Comparison of ENCODE assay signal across 27 cellular contexts in genomic region chr1:77744576-77744975, GRCh38. TPM values are rescaled to one million over a fixed set of nuclear protein-coding genes. Genes with fewer than 3 reads are reported as not detected.
A peak's percentile ranks its signal among the peaks of the same experiment; 100 is the strongest.
DNase-seq lines count a peak whose midpoint lies in the region; ATAC-seq and TF ChIP-seq lines count a peak whose summit lies in the region.
"Had no signal": no experiment of that assay in that cellular context is flagged by ENCODE, and none has a peak within 500 bp of the region (broad histone marks: within the 10 kb centered on the region; RNA-seq: fewer than 3 reads in every experiment).

No MANE protein-coding gene starts in this region.

- no peak overlapping the region for H2AK5ac ChIP-seq in trophoblast cell (ENCODE audit: low read length)

- H3K4me3 Mint-ChIP-seq in MCF 10A (ENCODE audit: unreplicated experiment): no peak overlapping the region
- H3K4me3 Mint-ChIP-seq in endodermal cell: no peak overlapping the region
- no peak overlapping the region for H3K4me3 Mint-ChIP-seq in naive thymus-derived CD8-positive, alpha-beta T cell
- no peak overlapping the region for H3K4me3 Mint-ChIP-seq in immature natural killer cell
- H3K4me3 Mint-ChIP-seq: activated naive CD4-positive, alpha-beta T cell treated with anti-CD3 and anti-CD28 coated beads, Interleukin-2, amount 10 ng/mL, durations not matched to agents 7 days and 5 days; mesothelial cell of epicardium; naive B cell had no signal

- H3K79me2 ChIP-seq in mammary epithelial cell (ENCODE audit: insufficient read depth, low read length) (peaks cover 59% of the 10 kb centered on the region), OCI-LY7 (ENCODE audit: insufficient read depth, low read depth, low read length) (peaks cover 55% of the 10 kb centered on the region), trophoblast cell (ENCODE audit: control insufficient read depth, insufficient read depth, low read length, poor library complexity) (no peaks in the 10 kb centered on the region)

- H4K20me1 ChIP-seq in mammary epithelial cell (ENCODE audit: insufficient read depth, low read length): no peaks in the 10 kb centered on the region
- H4K20me1 ChIP-seq in OCI-LY7 (ENCODE audit: insufficient read depth, low read length): no peaks in the 10 kb centered on the region

- H4K8ac ChIP-seq in trophoblast cell (ENCODE audit: low read depth, low read length): no peak overlapping the region

- no peaks in the 10 kb centered on the region for H3K9me3 ChIP-seq in mammary epithelial cell (replicated peaks; ENCODE audit: insufficient read depth, low read length)
- H3K9me3 ChIP-seq in OCI-LY7 (ENCODE audit: low read length): no peaks in the 10 kb centered on the region
- no peaks in the 10 kb centered on the region for H3K9me3 ChIP-seq in endodermal cell (ENCODE audit: control insufficient read depth, low read length)
- H3K9me3 ChIP-seq in trophoblast cell (ENCODE audit: insufficient read depth, low read depth, low read length): no peaks in the 10 kb centered on the region
- H3K9me3 ChIP-seq: heart right ventricle, stomach, tibial artery had no signal

- H3K27ac Mint-ChIP-seq in MCF 10A (ENCODE audit: low read depth, unreplicated experiment) (peak overlapping the region; percentile 57), endodermal cell (peak overlapping the region; percentile 36), immature natural killer cell (no peak overlapping the region)
- H3K27ac Mint-ChIP-seq in naive thymus-derived CD8-positive, alpha-beta T cell: peak overlapping the region in 2 of 10 donors; percentile 27 to 74
- H3K27ac Mint-ChIP-seq: activated naive CD4-positive, alpha-beta T cell treated with anti-CD3 and anti-CD28 coated beads, Interleukin-2, amount 10 ng/mL, durations not matched to agents 7 days and 5 days; mesothelial cell of epicardium had no signal

- DNase-seq in MCF 10A (ENCODE audit: unreplicated experiment) (peak; percentile 48), mammary epithelial cell (no peak), OCI-LY7 (ENCODE audit: low spot score) (no peak), endodermal cell (peak; percentile 52), trophoblast cell (peak; percentile 32 to 61), T-helper 1 cell (no peak), immature natural killer cell (no peak)
- DNase-seq in naive thymus-derived CD8-positive, alpha-beta T cell: no peak
- DNase-seq: activated CD4-positive, alpha-beta T cell treated with anti-CD3 and anti-CD28 coated beads for 48 hours; activated naive CD4-positive, alpha-beta T cell treated with anti-CD3 and anti-CD28 coated beads, Interleukin-2, amount 10 ng/mL, durations not matched to agents 7 days and 5 days; amygdala; DMS53; effector memory CD4-positive, alpha-beta T cell; foreskin melanocyte; GDM1; heart right ventricle; KBM-7; naive B cell; NCI-H1417 treated with DMSO at 0.1 percent for 48 hours; NCI-H2107; NCI-H446; OCI-M1; stomach; tibial artery had no signal

- no peaks in the 10 kb centered on the region for H3K4me1 ChIP-seq in mammary epithelial cell (ENCODE audit: insufficient read depth, low read length)
- H3K4me1 ChIP-seq in OCI-LY7 (ENCODE audit: insufficient read depth, low read length, poor library complexity, severe bottlenecking): no peaks in the 10 kb centered on the region
- no peaks in the 10 kb centered on the region for H3K4me1 ChIP-seq in endodermal cell (ENCODE audit: control insufficient read depth, insufficient read depth, low read length)
- H3K4me1 ChIP-seq in trophoblast cell (ENCODE audit: control insufficient read depth in 1 of 2, insufficient read depth in 2 of 2, low read length in 2 of 2): peaks cover 0 to 2% of the 10 kb centered on the region in 2 experiments

- in situ Hi-C loops in mammary epithelial cell (cut with MboI; ENCODE audit: low sequenced_read_pairs in 2 of 2): no loop called here

- no peak overlapping the region for H3K23ac ChIP-seq in trophoblast cell (ENCODE audit: low read length)

- H2AFZ ChIP-seq in mammary epithelial cell (ENCODE audit: low read depth, low read length) (no peak overlapping the region), OCI-LY7 (ENCODE audit: low read length) (no peak overlapping the region), trophoblast cell (ENCODE audit: insufficient read depth, low read length, poor library complexity) (no peak overlapping the region)

- no peak overlapping the region for H3K4me2 ChIP-seq in mammary epithelial cell (ENCODE audit: insufficient read depth, low read depth, low read length)
- H3K4me2 ChIP-seq in OCI-LY7 (ENCODE audit: low read length): no peak overlapping the region
- no peak overlapping the region for H3K4me2 ChIP-seq in trophoblast cell (ENCODE audit: low read length)

- H3K27ac ChIP-seq in mammary epithelial cell (ENCODE audit: insufficient read depth, low read depth, low read length) (no peak overlapping the region), OCI-LY7 (ENCODE audit: low read depth, low read length, poor library complexity, severe bottlenecking) (no peak overlapping the region), endodermal cell (ENCODE audit: low read depth, low read length) (no peak overlapping the region), trophoblast cell (ENCODE audit: low read depth, low read length) (no peak overlapping the region)
- H3K27ac ChIP-seq: coronary artery, heart right ventricle, stomach, tibial artery had no signal

- 88% methylated on average over 7 of the region's 7 CpGs for WGBS in mammary epithelial cell (ENCODE audit: low coverage, missing lambda C conversion rate)
- 91% methylated on average over 7 of the region's 7 CpGs for WGBS in endodermal cell (ENCODE audit: insufficient coverage in 1 of 2, insufficient read length in 1 of 2), 2 experiments
- no CpG with 5 or more reads among the region's 7 CpGs for WGBS in trophoblast cell (ENCODE audit: extremely low coverage, insufficient coverage, insufficient read length)

- H3K36me3 Mint-ChIP-seq in MCF 10A (ENCODE audit: insufficient read depth, unreplicated experiment): peaks cover 24% of the 10 kb centered on the region
- H3K36me3 Mint-ChIP-seq in endodermal cell (ENCODE audit: low read depth): peaks cover 20% of the 10 kb centered on the region
- peaks cover 0 to 35% (median 0%) of the 10 kb centered on the region in 3 donors for H3K36me3 Mint-ChIP-seq in naive thymus-derived CD8-positive, alpha-beta T cell
- H3K36me3 Mint-ChIP-seq in immature natural killer cell: peaks cover 0 to 5% (median 3%) of the 10 kb centered on the region in 3 donors

- H2BK12ac ChIP-seq in trophoblast cell (ENCODE audit: low read length): no peak overlapping the region

- H3K4me3 ChIP-seq in mammary epithelial cell (replicated peaks in 1 of 3; ENCODE audit: insufficient read depth in 1 of 3, low read depth in 2 of 3, low read length in 3 of 3): no peak overlapping the region
- H3K4me3 ChIP-seq in OCI-LY7 (ENCODE audit: low read depth, low read length, poor library complexity, severe bottlenecking): no peak overlapping the region
- no peak overlapping the region for H3K4me3 ChIP-seq in endodermal cell (ENCODE audit: low read length)
- no peak overlapping the region for H3K4me3 ChIP-seq in trophoblast cell (ENCODE audit: low read depth, low read length)
- H3K4me3 ChIP-seq: coronary artery, heart right ventricle, stomach, tibial artery had no signal

- intact Hi-C loops in MCF 10A (cut with micrococcal nuclease) (loop anchor here (1.0 kb wide), 1 partner anchor 35 kb away; the partner anchor contains the start of gene MIGA1), mammary epithelial cell (cut with micrococcal nuclease) (loop anchor here (1.0 to 10.0 kb wide), 2 partner anchors 156 to 370 kb away; no protein-coding TSS in a partner anchor), OCI-LY7 (cut with micrococcal nuclease; ENCODE audit: unreplicated experiment) (no loop called here)

- H3K9me3 Mint-ChIP-seq in MCF 10A (ENCODE audit: unreplicated experiment) (no peaks in the 10 kb centered on the region), endodermal cell (no peaks in the 10 kb centered on the region), immature natural killer cell (no peaks in the 10 kb centered on the region)
- no peaks in the 10 kb centered on the region for H3K9me3 Mint-ChIP-seq in naive thymus-derived CD8-positive, alpha-beta T cell
- H3K9me3 Mint-ChIP-seq: activated naive CD4-positive, alpha-beta T cell treated with anti-CD3 and anti-CD28 coated beads, Interleukin-2, amount 10 ng/mL, durations not matched to agents 7 days and 5 days; naive B cell had no signal

- no peak for TF ChIP-seq CTCF in MCF 10A (IDR thresholded peaks at IDR 0.05; ENCODE audit: unreplicated experiment)
- TF ChIP-seq CTCF in mammary epithelial cell (conservative IDR thresholded peaks at IDR 0.05 in 1 of 2, IDR thresholded peaks at IDR 0.05 in 1 of 2; ENCODE audit: extremely low read depth in 1 of 2, insufficient read depth in 1 of 2, low read depth in 1 of 2, low read length in 2 of 2): peak in 1 of 2 donors; percentile 20
- TF ChIP-seq CTCF in OCI-LY7 (conservative IDR thresholded peaks at IDR 0.05; ENCODE audit: low read length): 0 out of 2 replicates have a peak, but pooled peaks have one; percentile 20
- no peak for TF ChIP-seq CTCF in endodermal cell (conservative IDR thresholded peaks at IDR 0.05)

- no TSS peak for BruUV-seq in MCF 10A (replicated peaks; lab: Mats Ljungman, UMichigan)
- BruUV-seq in mammary epithelial cell (replicated peaks; lab: Mats Ljungman, UMichigan): no TSS peak
- BruUV-seq in OCI-LY7 (replicated peaks; lab: Mats Ljungman, UMichigan): no TSS peak

- peak overlapping the region; percentile 6 for H3K4ac ChIP-seq in trophoblast cell (ENCODE audit: low read depth, low read length)

- H4K91ac ChIP-seq in trophoblast cell (ENCODE audit: low read depth, low read length): no peak overlapping the region

- H3K9me2 ChIP-seq in OCI-LY7 (ENCODE audit: insufficient read depth, low read length): no peaks in the 10 kb centered on the region

- H3K14ac ChIP-seq in trophoblast cell (ENCODE audit: low read length): no peak overlapping the region

- H3K4me1 Mint-ChIP-seq in MCF 10A (ENCODE audit: insufficient read depth, unreplicated experiment) (peaks cover 24% of the 10 kb centered on the region), endodermal cell (peaks cover 5% of the 10 kb centered on the region), immature natural killer cell (peaks cover 46 to 75% of the 10 kb centered on the region in 2 donors)
- peaks cover 27 to 67% (median 62%) of the 10 kb centered on the region in 4 donors for H3K4me1 Mint-ChIP-seq in naive thymus-derived CD8-positive, alpha-beta T cell
- H3K4me1 Mint-ChIP-seq: mesothelial cell of epicardium had no signal

- no peak for ATAC-seq in naive thymus-derived CD8-positive, alpha-beta T cell
- ATAC-seq: esophagus mucosa had no signal

- H3K18ac ChIP-seq in trophoblast cell (ENCODE audit: low read length): no peak overlapping the region

- no peak overlapping the region for H4K12ac ChIP-seq in trophoblast cell (ENCODE audit: low read depth, low read length)

- CTCF ChIA-PET in MCF 10A (lab: Yijun Ruan, JAX) (interaction anchor here (0.6 to 1.8 kb wide), 10 partner anchors 13 to 856 kb away, joined by 3 to 7 read pairs (median 4); no protein-coding TSS in a partner anchor), mammary epithelial cell (lab: Charles Lee; ENCODE audit: low non-redundant PET) (no interaction called here), OCI-LY7 (lab: Charles Lee; ENCODE audit: unreplicated experiment) (no interaction called here)

- no peaks in the 10 kb centered on the region for H3K27me3 ChIP-seq in mammary epithelial cell (ENCODE audit: insufficient read depth, low read length)
- no peaks in the 10 kb centered on the region for H3K27me3 ChIP-seq in endodermal cell (ENCODE audit: control insufficient read depth, insufficient read depth, low read length, poor library complexity, severe bottlenecking)
- H3K27me3 ChIP-seq in trophoblast cell (ENCODE audit: insufficient read depth, low read length): no peaks in the 10 kb centered on the region
- H3K27me3 ChIP-seq: heart right ventricle, stomach, tibial artery had no signal

- H3K27me3 Mint-ChIP-seq in MCF 10A (ENCODE audit: insufficient read depth, unreplicated experiment): no peaks in the 10 kb centered on the region
- H3K27me3 Mint-ChIP-seq in endodermal cell (ENCODE audit: insufficient read depth): no peaks in the 10 kb centered on the region
- H3K27me3 Mint-ChIP-seq in naive thymus-derived CD8-positive, alpha-beta T cell: no peaks in the 10 kb centered on the region
- peaks cover 0 to 2% (median 0%) of the 10 kb centered on the region in 3 donors for H3K27me3 Mint-ChIP-seq in immature natural killer cell (ENCODE audit: low read depth in 3 of 3)
- H3K27me3 Mint-ChIP-seq: activated naive CD4-positive, alpha-beta T cell treated with anti-CD3 and anti-CD28 coated beads, Interleukin-2, amount 10 ng/mL, durations not matched to agents 7 days and 5 days; naive B cell had no signal

- H3K79me1 ChIP-seq in trophoblast cell (ENCODE audit: low read length): no peaks in the 10 kb centered on the region

- H2BK5ac ChIP-seq in trophoblast cell (ENCODE audit: low read depth, low read length, poor library complexity): no peak overlapping the region

- H3K36me3 ChIP-seq in mammary epithelial cell (ENCODE audit: insufficient read depth, low read length) (peaks cover 7% of the 10 kb centered on the region), OCI-LY7 (ENCODE audit: insufficient read depth, low read length) (peaks cover 19% of the 10 kb centered on the region), endodermal cell (ENCODE audit: control insufficient read depth, insufficient read depth, low read length) (peaks cover 16% of the 10 kb centered on the region), trophoblast cell (ENCODE audit: control insufficient read depth in 1 of 2, insufficient read depth in 2 of 2, low read length in 2 of 2) (peaks cover 0 to 2% of the 10 kb centered on the region in 2 experiments)

- POLR2A ChIA-PET in MCF 10A (lab: Yijun Ruan, JAX) (interaction anchor here (0.6 to 1.6 kb wide), 5 partner anchors 9 to 234 kb away, joined by 3 to 7 read pairs (median 4); partner anchors contain the start of gene FUBP1), OCI-LY7 (lab: Charles Lee) (interaction anchor here (0.8 to 2.5 kb wide), 2 partner anchors 12 to 30 kb away, joined by 3 to 9 read pairs; no protein-coding TSS in a partner anchor)
- POLR2A ChIA-PET in naive thymus-derived CD8-positive, alpha-beta T cell (lab: Charles Lee): interaction anchor here (0.6 to 1.2 kb wide), 2 partner anchors 12 to 28 kb away, joined by 3 to 4 read pairs; no protein-coding TSS in a partner anchor

- no peak overlapping the region for H3K9ac ChIP-seq in mammary epithelial cell (ENCODE audit: insufficient read depth, low read length)
- no peak overlapping the region for H3K9ac ChIP-seq in endodermal cell (ENCODE audit: extremely low read depth, low read length, poor library complexity, severe bottlenecking)
- H3K9ac ChIP-seq in trophoblast cell (ENCODE audit: low read length): no peak overlapping the region

- no peak overlapping the region for H2BK120ac ChIP-seq in trophoblast cell (ENCODE audit: insufficient read depth, low read length, poor library complexity)

- dilution Hi-C loops in mammary epithelial cell (cut with HindIII; ENCODE audit: low sequenced_read_pairs): no loop called here

RNA-seq across cellular contexts. Expression of gene USP33, which starts 15.1 kb away (rescaled TPM):
- total RNA-seq in MCF 10A (2022) (39.7 and 45.1 TPM in 2 replicates), mammary epithelial cell (10 to 100 TPM; 41.0 to 55.8 TPM), OCI-LY7 (2022) (66.7 and 67.0 TPM in 2 replicates), endodermal cell (10 to 100 TPM; 61.8 to 67.6 TPM)
- polyA plus RNA-seq in mammary epithelial cell (19.3 TPM), immature natural killer cell (10 to 100 TPM; 33.1 to 45.0 (median 33.8) TPM)
- 22.2 TPM for polyA minus RNA-seq in mammary epithelial cell
- total RNA-seq in OCI-LY7 (2014; rRNA removed; shearing (Covaris generic)): 44.1 and 47.8 TPM in 2 replicates
- 56.3 TPM for polyA plus RNA-seq in endodermal cell (2013, experiment 1 of 2)
- polyA plus RNA-seq in endodermal cell (2013, experiment 2 of 2): 58.0 TPM
- 31.2 and 32.0 TPM in 2 replicates for polyA plus RNA-seq in trophoblast cell (2013)
- total RNA-seq in naive thymus-derived CD8-positive, alpha-beta T cell: 100 to 1,000 TPM; 103 to 104 TPM
- 10 to 100 TPM; 35.3 to 37.6 (median 35.8) TPM for polyA plus RNA-seq in naive thymus-derived CD8-positive, alpha-beta T cell

RNA-seq across cellular contexts. Expression of gene MIGA1, which starts 34.9 kb away (rescaled TPM):
- total RNA-seq in MCF 10A (2022) (13.2 and 19.9 TPM in 2 replicates), mammary epithelial cell (10 to 100 TPM; 15.2 to 16.6 TPM), OCI-LY7 (2022) (7.5 and 8.4 TPM in 2 replicates), endodermal cell (1 to 10 TPM; 7.3 to 9.5 TPM)
- polyA plus RNA-seq in mammary epithelial cell (3.9 TPM), immature natural killer cell (1 to 10 TPM; 5.3 to 7.7 (median 7.1) TPM)
- 10.3 TPM for polyA minus RNA-seq in mammary epithelial cell
- total RNA-seq in OCI-LY7 (2014; rRNA removed; shearing (Covaris generic)): 3.7 and 5.1 TPM in 2 replicates
- polyA plus RNA-seq in endodermal cell (2013, experiment 1 of 2): 7.9 TPM
- 7.9 TPM for polyA plus RNA-seq in endodermal cell (2013, experiment 2 of 2)
- 8.6 TPM in 2 replicates for polyA plus RNA-seq in trophoblast cell (2013)
- 10 to 100 TPM; 21.4 to 22.2 TPM for total RNA-seq in naive thymus-derived CD8-positive, alpha-beta T cell
- 10 to 100 TPM in 1 of 3 donors, 1 to 10 TPM in 2; 7.1 to 11.8 (median 8.8) TPM for polyA plus RNA-seq in naive thymus-derived CD8-positive, alpha-beta T cell

Comparison
In these comparisons a context has a peak if more than half of its experiments do, and no peak if none do; other contexts are left out.
1. DNase-seq: peak in MCF 10A (single experiment), endodermal cell (single experiment) and trophoblast cell (2 of 2); none in mammary epithelial cell (single experiment), OCI-LY7 (single experiment), T-helper 1 cell (0 of 5), naive thymus-derived CD8-positive, alpha-beta T cell (0 of 10) and immature natural killer cell (0 of 3).
2. H3K27ac Mint-ChIP-seq: peak in MCF 10A (single experiment) and endodermal cell (single experiment); none in immature natural killer cell (0 of 6).